ENCODE assay signal across 22 cellular contexts in the genomic region with DNA sequence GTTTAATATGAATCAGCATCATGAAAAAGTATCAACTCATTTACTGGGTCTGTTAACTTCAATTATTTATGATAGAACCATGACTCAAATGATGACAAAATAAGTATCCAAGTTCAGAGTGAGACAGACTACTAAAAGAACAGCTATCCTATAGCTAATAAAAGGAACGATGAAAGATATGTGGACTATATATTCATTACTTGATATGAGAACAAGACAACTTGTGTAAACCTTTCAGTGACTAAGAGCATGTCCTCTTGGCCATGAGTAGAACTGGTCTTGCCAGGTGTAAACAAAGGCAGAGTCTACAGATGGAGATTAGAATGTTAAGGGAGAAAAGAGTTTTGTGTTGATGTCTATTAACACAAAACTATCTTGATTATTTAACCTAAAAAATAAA.
DNase-seq lines count a peak whose midpoint lies in the region; FAIRE-seq and TF ChIP-seq lines count a peak whose summit lies in the region.
"Had no signal": no experiment of that assay in that cellular context is flagged by ENCODE, and none has a peak within 500 bp of the region (broad histone marks: within the 10 kb centered on the region; RNA-seq: fewer than 3 reads in every experiment).

No MANE protein-coding gene starts in this region.

- no peaks in the 10 kb centered on the region for H3K27me3 Mint-ChIP-seq in mesothelial cell of epicardium (ENCODE audit: low read depth)
- H3K27me3 Mint-ChIP-seq: CD4-positive, alpha-beta T cell; IgD-negative memory B cell had no signal

- H2BK12ac ChIP-seq in H1 (ENCODE audit: low read depth, low read length) = peak overlapping the region; percentile 33; the same call in 1 of the 2 replicates

- H3K9ac ChIP-seq in H1 (replicated peaks in 1 of 4; ENCODE audit: extremely low read depth in 1 of 4, low read depth in 3 of 4, low read length in 3 of 4) = no peak overlapping the region; a peak in 1 of 7 replicates
- H3K9ac ChIP-seq: GM23248, SK-N-SH had no signal

- H2BK5ac ChIP-seq in H1 (ENCODE audit: low read depth, low read length) = no peak overlapping the region

- no peak overlapping the region for H3K23ac ChIP-seq in H1 (ENCODE audit: insufficient read length)

- CTCF ChIA-PET in H1 (lab: Charles Lee; ENCODE audit: partially characterized antibody) = no interaction called here

- peaks cover 22% of the 10 kb centered on the region for H3K4me1 Mint-ChIP-seq in mesothelial cell of epicardium
- H3K4me1 Mint-ChIP-seq: IgD-negative memory B cell had no signal

- no peaks in the 10 kb centered on the region for H3K23me2 ChIP-seq in H1 (ENCODE audit: low read depth, low read length)

- H3K4me1 ChIP-seq in H1 (replicated peaks in 1 of 4; ENCODE audit: control insufficient read depth in 3 of 4, insufficient read depth in 4 of 4, low read length in 3 of 4) = peaks cover 5 to 23% (median 10%) of the 10 kb centered on the region in 4 experiments; a peak in 4 of 7 replicates
- H3K4me1 ChIP-seq: Caco-2 had no signal

- H4K91ac ChIP-seq in H1 (replicated peaks; ENCODE audit: insufficient read length, low read length) = no peak overlapping the region

- no peaks in the 10 kb centered on the region for H4K20me1 ChIP-seq in H1 (replicated peaks in 1 of 2; ENCODE audit: control insufficient read depth in 1 of 2, insufficient read depth in 2 of 2, low read length in 2 of 2)

- POLR2A ChIA-PET in H1 (lab: Charles Lee; ENCODE audit: partially characterized antibody) = no interaction called here

- H3K9me3 ChIP-seq in H1 (ENCODE audit: insufficient read depth in 2 of 2, low read depth in 1 of 2, low read length in 1 of 2) = no peaks in the 10 kb centered on the region
- H3K9me3 ChIP-seq: Caco-2, SK-N-SH had no signal

- no peak overlapping the region for H4K8ac ChIP-seq in H1 (ENCODE audit: extremely low read depth, insufficient read depth, low read length)

- DNase-seq in ELR (ENCODE audit: low read depth) (peak; percentile 11), LNCaP clone FGC (ENCODE audit: low read depth) (peak; percentile 38), H1 (ENCODE audit: low read depth in 1 of 2, low spot score in 2 of 2) (no peak), mesothelial cell of epicardium (ENCODE audit: low spot score in 2 of 2, unreplicated experiment in 2 of 2) (no peak), H4 (ENCODE audit: low spot score) (no peak), cerebellar nuclear complex (lab: John Stamatoyannopoulos, UW) (no peak)
- no peak for DNase-seq in activated CD8-positive, alpha-beta memory T cell treated with anti-CD3 and anti-CD28 coated beads, Interleukin-2, amount 50 U/mL, for 4 hours
- DNase-seq: Caco-2; CD4-positive, alpha-beta T cell; EL; Karpas-422; MM.1S; NCI-H1092 treated with DMSO at 0.1 percent for 48 hours; NCI-H2081 treated with DMSO at 0.1 percent for 48 hours; NCI-H510A; NCI-H82; OCI-M1; SHP77 treated with DMSO at 0.1 percent for 48 hours; SK-N-SH had no signal

- H2AK5ac ChIP-seq in H1 (ENCODE audit: low read depth, low read length) = no peak overlapping the region; the same call in 1 of the 2 replicates

- FAIRE-seq in H1 (lab: Jason Lieb, UNC) = peak; percentile 36
- FAIRE-seq: GM12891 had no signal

- no peaks in the 10 kb centered on the region for H3K36me3 Mint-ChIP-seq in mesothelial cell of epicardium

- peaks cover 16% of the 10 kb centered on the region for H3K9me3 Mint-ChIP-seq in mesothelial cell of epicardium
- H3K9me3 Mint-ChIP-seq: IgD-negative memory B cell had no signal

- no peak overlapping the region; the same call in 1 of the 2 replicates for H3K18ac ChIP-seq in H1 (ENCODE audit: extremely low read depth, low read length)

- peak overlapping the region; percentile 80 for H4K5ac ChIP-seq in H1 (ENCODE audit: insufficient read length, low read depth, low read length)

- TF ChIP-seq CTCF in LNCaP clone FGC (IDR thresholded peaks at IDR 0.05; ENCODE audit: control insufficient read depth, extremely low read depth, insufficient read depth) (no peak), H1 (IDR thresholded peaks at IDR 0.05; ENCODE audit: control extremely low read depth in 1 of 3, insufficient read depth in 1 of 3, low read depth in 1 of 3, low read length in 3 of 3) (no peak), mesothelial cell of epicardium (IDR thresholded peaks at IDR 0.05; ENCODE audit: unreplicated experiment) (no peak)

- no peak overlapping the region for H3K4me3 Mint-ChIP-seq in mesothelial cell of epicardium
- H3K4me3 Mint-ChIP-seq: CD4-positive, alpha-beta T cell; IgD-negative memory B cell had no signal

- TF ChIP-seq POLR2A in H1 (IDR thresholded peaks at IDR 0.05; ENCODE audit: control extremely low read depth in 1 of 2, low read depth in 2 of 2, low read length in 2 of 2) = no peak

- H2AFZ ChIP-seq in H1 (ENCODE audit: low read length) = no peak overlapping the region
- H2AFZ ChIP-seq: GM23248 had no signal

- no peak overlapping the region for H3K27ac ChIP-seq in H1 (ENCODE audit: low read depth, low read length)
- H3K27ac ChIP-seq: GM23248 had no signal

- H3K79me1 ChIP-seq in H1 (ENCODE audit: low read depth, low read length) = no peaks in the 10 kb centered on the region

- no peak for TF ChIP-seq RAD21 in H1 (IDR thresholded peaks at IDR 0.05 in 1 of 2, conservative IDR thresholded peaks at IDR 0.05 in 1 of 2; ENCODE audit: low read depth in 2 of 2, low read length in 2 of 2)

- H2BK120ac ChIP-seq in H1 (replicated peaks; ENCODE audit: low read depth, low read length) = peak overlapping the region; percentile 14

- WGBS in H1 (ENCODE audit: extremely low coverage in 1 of 2, insufficient coverage in 1 of 2, insufficient read length in 1 of 2, insufficient replicate concordance in 2 of 2, low coverage in 1 of 2, low lambda C conversion rate in 2 of 2, missing lambda C conversion rate in 1 of 2), 2 experiments = 90% methylated on average over 1 of the region's 1 CpG; no CpG with 5 or more reads in 1 of the 2 experiments

- no peak overlapping the region for H3K4ac ChIP-seq in H1 (replicated peaks; ENCODE audit: insufficient read length, low read depth, low read length)

- no peak overlapping the region for H3K56ac ChIP-seq in H1 (replicated peaks; ENCODE audit: insufficient read length, low read depth, low read length)

- H3K4me3 ChIP-seq in LNCaP clone FGC (ENCODE audit: low read depth, low read length) (no peak overlapping the region), H1 (ENCODE audit: extremely low read depth in 1 of 4, insufficient read depth in 2 of 4, low read depth in 3 of 4, low read length in 4 of 4) (peak overlapping the region in 1 of 4 experiments; percentile 40; a peak in 2 of 8 replicates)
- H3K4me3 ChIP-seq: GM23248 had no signal

- peak overlapping the region; percentile 32 for H3K27ac Mint-ChIP-seq in mesothelial cell of epicardium
- H3K27ac Mint-ChIP-seq: CD4-positive, alpha-beta T cell; IgD-negative memory B cell had no signal

- no peaks in the 10 kb centered on the region for H3K36me3 ChIP-seq in H1 (ENCODE audit: control insufficient read depth in 2 of 4, insufficient read depth in 4 of 4, low read length in 3 of 4)

- no peaks in the 10 kb centered on the region for H3K79me2 ChIP-seq in H1 (ENCODE audit: control insufficient read depth in 1 of 2, insufficient read depth in 2 of 2, low read length in 2 of 2)

- no peak for TF ChIP-seq EP300 in H1 (IDR thresholded peaks at IDR 0.05; ENCODE audit: borderline replicate concordance in 1 of 2, low read depth in 2 of 2, low read length in 2 of 2)

- no peaks in the 10 kb centered on the region for H3K27me3 ChIP-seq in H1 (replicated peaks in 1 of 4; ENCODE audit: control insufficient read depth in 3 of 4, extremely low read depth in 1 of 4, insufficient read depth in 3 of 4, low read length in 3 of 4)

- no peak overlapping the region for H2BK20ac ChIP-seq in H1 (ENCODE audit: low read length)

- H3K14ac ChIP-seq in H1 (ENCODE audit: insufficient read length) = no peak overlapping the region

- peak overlapping the region; percentile 7 to 18; a peak in 1 of 4 replicates for H3K4me2 ChIP-seq in H1 (ENCODE audit: insufficient read depth in 1 of 2, low read depth in 2 of 2, low read length in 2 of 2)
- H3K4me2 ChIP-seq: SK-N-SH had no signal

- no peak overlapping the region for H2BK15ac ChIP-seq in H1 (ENCODE audit: low read length)

TF ChIP-seq in H1, 55 proteins besides CTCF, POLR2A, EP300 and RAD21:
- no peak for TF ChIP-seq SIX5 (IDR thresholded peaks at IDR 0.05; ENCODE audit: low read depth, low read length)

Comparison
In these comparisons a context has a peak if more than half of its experiments do, and no peak if none do; other contexts are left out.
1. DNase-seq: peak in ELR (single experiment) and LNCaP clone FGC (single experiment); none in H1 (0 of 2), mesothelial cell of epicardium (0 of 2), H4 (single experiment), activated CD8-positive, alpha-beta memory T cell treated with anti-CD3 and anti-CD28 coated beads, Interleukin-2, amount 50 U/mL, for 4 hours (single experiment) and cerebellar nuclear complex (0 of 2).